ENCODE assay signal across 7 cellular contexts in genomic region chr10:79148452-79149344, GRCh38.
DNase-seq lines count a peak whose midpoint lies in the region; ATAC-seq, FAIRE-seq and TF ChIP-seq lines count a peak whose summit lies in the region.

No MANE protein-coding gene starts in this region.

- H3K4me3 ChIP-seq in cardiac fibroblast (replicated peaks in 1 of 2; ENCODE audit: low read depth in 2 of 2, low read length in 2 of 2) (no peak overlapping the region), right lobe of liver (no peak overlapping the region), testis (no peak overlapping the region)

- intact Hi-C loops in right lobe of liver (cut with DNase I) (no loop called here), testis (cut with DNase I; ENCODE audit: low total_unique reads) (no loop called here)

- WGBS in right lobe of liver (ENCODE audit: insufficient coverage, low coverage, low lambda C conversion rate, missing lambda C conversion rate), result 33% methylated on average over 9 of the region's 16 CpGs
- 51 to 67% methylated on average over 13 to 16 of the region's 16 CpGs for WGBS in testis, 2 donors

- H3K4me1 ChIP-seq in right lobe of liver, result peaks cover 0 to 62% (median 32%) of the 10 kb centered on the region in 4 donors
- H3K4me1 ChIP-seq in testis, result peaks cover 49% of the 10 kb centered on the region

- H3K27ac ChIP-seq in right lobe of liver, result peak overlapping the region; percentile 76 to 82 (median 79)
- peak overlapping the region; percentile 68 to 76 for H3K27ac ChIP-seq in testis

- H3K27me3 ChIP-seq in right lobe of liver (no peaks in the 10 kb centered on the region), testis (no peaks in the 10 kb centered on the region)

- DNase-seq in NCI-H1092 treated with DMSO at 0.1 percent for 48 hours (lab: John Stamatoyannopoulos, UW) (peak; percentile 77), cardiac fibroblast (ENCODE audit: low read depth in 2 of 2) (peak; percentile 49 to 70), right lobe of liver (peak; percentile 75 to 94 (median 93)), testis (peak; percentile 60), RCC 7860 (ENCODE audit: low spot score) (no peak)
- DNase-seq in stimulated activated CD4-positive, alpha-beta T cell treated with anti-CD3 and anti-CD28 coated beads, Interleukin-4, amount 100 ng/mL, for 24 hours, result no peak

- H3K36me3 ChIP-seq in right lobe of liver (no peaks in the 10 kb centered on the region), testis (ENCODE audit: low read depth, missing control alignments) (no peaks in the 10 kb centered on the region)

- H3K9me3 ChIP-seq in right lobe of liver (no peaks in the 10 kb centered on the region), testis (no peaks in the 10 kb centered on the region)

- peak; percentile 18 for TF ChIP-seq POLR2A in right lobe of liver (IDR thresholded peaks at IDR 0.05)
- no peak for TF ChIP-seq POLR2A in testis (IDR thresholded peaks at IDR 0.05)

- TF ChIP-seq CTCF in cardiac fibroblast (IDR thresholded peaks at IDR 0.05; ENCODE audit: low read depth, low read length), result no peak
- TF ChIP-seq CTCF in right lobe of liver (IDR thresholded peaks at IDR 0.05), result no peak
- TF ChIP-seq CTCF in testis (IDR thresholded peaks at IDR 0.05), result no peak

- ATAC-seq in right lobe of liver (peak; percentile 27 to 63 (median 60)), HG03571 (IDR thresholded peaks at IDR 0.05; ENCODE audit: unreplicated experiment) (no peak)

- no peak for FAIRE-seq in RCC 7860 (lab: Jason Lieb, UNC)

Comparison
In these comparisons a context has a peak if more than half of its experiments do, and no peak if none do; other contexts are left out.
1. DNase-seq: peak in NCI-H1092 treated with DMSO at 0.1 percent for 48 hours (single experiment), cardiac fibroblast (2 of 2), right lobe of liver (3 of 3) and testis (single experiment); none in RCC 7860 (single experiment) and stimulated activated CD4-positive, alpha-beta T cell treated with anti-CD3 and anti-CD28 coated beads, Interleukin-4, amount 100 ng/mL, for 24 hours (single experiment).